Comparison of ENCODE assay signal across 15 cellular contexts in the genomic region with DNA sequence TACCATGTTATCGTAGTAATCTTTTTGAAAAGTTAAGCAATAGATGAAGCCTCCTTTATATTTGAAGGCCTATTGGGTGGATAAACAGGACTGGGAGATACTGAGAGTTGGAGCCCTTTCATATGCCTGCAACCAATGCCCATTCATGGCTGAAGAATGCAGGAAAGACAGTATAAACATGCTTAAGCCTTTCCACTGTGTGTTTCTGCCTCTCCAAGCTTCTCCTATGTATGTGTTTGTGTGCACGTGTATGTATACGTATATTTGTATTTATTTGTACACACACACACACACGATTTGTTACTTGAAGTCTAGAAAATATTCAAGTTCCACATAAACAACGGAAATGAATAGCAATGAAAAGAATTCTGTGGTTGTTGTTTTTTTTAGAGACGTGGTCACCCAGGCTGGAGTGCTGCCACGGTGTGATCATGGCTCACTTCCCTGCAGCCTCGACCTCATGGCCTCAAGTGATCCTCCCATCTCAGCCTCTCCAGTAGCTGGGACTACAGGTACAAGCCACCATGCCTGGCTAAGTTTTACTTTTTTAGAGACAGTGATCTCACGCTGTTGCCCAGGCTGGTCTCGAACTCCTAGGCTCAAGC.
"Had no signal": no experiment of that assay in that cellular context is flagged by ENCODE, and none has a peak within 500 bp of the region (broad histone marks: within the 10 kb centered on the region; RNA-seq: fewer than 3 reads in every experiment).

No MANE protein-coding gene starts in this region.

- FAIRE-seq: colon, small intestine had no signal

- H3K36me3 ChIP-seq: cardiac muscle cell had no signal

- H3K27ac ChIP-seq: cardiac muscle cell had no signal

- H3K4me3 ChIP-seq: cardiac muscle cell, lung, mucosa of descending colon had no signal

- H3K27me3 ChIP-seq: cardiac muscle cell had no signal

- DNase-seq: activated CD4-positive, alpha-beta T cell treated with anti-CD3 and anti-CD28 coated beads, Interleukin-2, amount 50 U/mL, for 4 hours; activated CD4-positive, CD25-positive, alpha-beta regulatory T cell treated with anti-CD3 and anti-CD28 coated beads, Interleukin-2, amount 50 U/mL, for 72 hours; activated effector memory CD4-positive, alpha-beta T cell treated with anti-CD3 and anti-CD28 coated beads, Interleukin-2, amount 50 U/mL, for 16 hours; activated naive CD8-positive, alpha-beta T cell treated with anti-CD3 and anti-CD28 coated beads for 36 hours; activated T-cell treated with anti-CD3 and anti-CD28 coated beads, Interleukin-2, amount 50 U/mL, for 4 hours; anterior cingulate cortex; left colon; mucosa of descending colon; natural killer cell; nucleus accumbens; right cardiac atrium; small intestine had no signal

- ATAC-seq: activated T-cell treated with anti-CD3 and anti-CD28 coated beads, Interleukin-2, amount 50 U/mL, for 4 hours; left colon; mucosa of descending colon; natural killer cell; right cardiac atrium had no signal
